In the genomic region with DNA sequence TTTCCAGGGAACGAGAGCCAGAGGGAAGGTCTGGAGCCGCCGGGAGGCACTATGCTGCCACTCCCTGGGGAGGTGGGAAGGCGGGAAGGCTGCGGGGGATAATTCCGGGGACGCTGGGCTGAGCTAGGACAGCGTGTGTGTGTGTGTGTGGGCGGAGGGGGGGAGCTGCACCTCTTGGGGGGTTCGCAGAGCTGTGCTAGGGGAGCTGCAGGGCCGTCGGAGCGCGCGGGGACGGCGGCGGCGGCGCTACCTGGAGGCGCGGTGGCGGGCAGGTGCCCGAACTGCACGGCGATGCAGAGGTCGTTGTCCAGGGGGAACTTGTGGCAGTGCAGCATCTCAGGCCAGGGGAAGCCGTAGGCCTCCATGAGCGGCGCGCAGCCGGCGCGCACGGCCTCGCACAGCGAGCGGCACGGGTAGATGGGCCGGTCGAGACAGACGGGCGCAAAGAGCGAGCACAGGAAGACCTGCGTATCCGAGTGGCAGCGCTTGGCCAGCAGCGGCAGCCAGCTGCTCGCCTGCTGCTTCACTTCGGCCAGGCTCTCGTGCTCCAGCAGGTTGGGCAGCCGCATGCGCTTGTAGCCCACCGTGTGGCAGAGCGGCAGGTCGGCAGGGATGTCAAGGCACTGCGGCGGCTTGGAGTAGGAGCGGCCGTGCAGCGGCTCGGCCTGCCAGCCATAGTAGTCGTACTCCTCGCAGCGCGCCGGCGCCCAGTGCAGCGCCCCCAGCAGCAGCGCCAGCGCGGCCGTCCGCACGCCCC, we compare ENCODE assay signal across 8 cellular contexts. TPM values are rescaled to one million over a fixed set of nuclear protein-coding genes. Genes with fewer than 3 reads are reported as not detected.
DNase-seq lines count a peak whose midpoint lies in the region; ATAC-seq and TF ChIP-seq lines count a peak whose summit lies in the region.

No MANE protein-coding gene starts in this region.

- no peak overlapping the region for H3K27ac Mint-ChIP-seq in osteocyte (ENCODE audit: unreplicated experiment)

- H3K9me3 Mint-ChIP-seq in osteocyte (ENCODE audit: unreplicated experiment): no peaks in the 10 kb centered on the region

- peak overlapping the region; percentile 69 for H3K4me3 Mint-ChIP-seq in osteocyte (ENCODE audit: unreplicated experiment)

- no peaks in the 10 kb centered on the region for H3K9me3 ChIP-seq in NT2/D1 (ENCODE audit: insufficient read depth, low read length)

- H3K9ac ChIP-seq in NT2/D1 (ENCODE audit: insufficient read length, low read depth): peak overlapping the region; percentile 80

- peak overlapping the region; percentile 68 for H3K4me3 ChIP-seq in NT2/D1 (ENCODE audit: insufficient read length, low read depth)

- H3K36me3 ChIP-seq in NT2/D1 (ENCODE audit: insufficient read depth, insufficient read length, low read length): peaks cover 2% of the 10 kb centered on the region

- peaks cover 44% of the 10 kb centered on the region for H3K27me3 ChIP-seq in NT2/D1 (ENCODE audit: insufficient read depth, insufficient read length)

- DNase-seq in NCI-H1092 treated with DMSO at 0.1 percent for 48 hours (lab: John Stamatoyannopoulos, UW) (peak; percentile 7), NCI-H1092 (lab: John Stamatoyannopoulos, UW) (no peak), NT2/D1 (ENCODE audit: low read depth, low spot score) (no peak), osteocyte (ENCODE audit: extremely low spot score, unreplicated experiment) (no peak), HuH-7.5 (ENCODE audit: low spot score) (no peak), GDM1 (lab: John Stamatoyannopoulos, UW) (no peak)
- DNase-seq in stimulated activated CD4-positive, alpha-beta T cell treated with anti-CD3 and anti-CD28 coated beads, Interleukin-4, amount 100 ng/mL, for 24 hours: no peak

- peak; percentile 12 for ATAC-seq in esophagus mucosa

- H3K36me3 Mint-ChIP-seq in osteocyte (ENCODE audit: unreplicated experiment): peaks cover 5% of the 10 kb centered on the region

- TF ChIP-seq CTCF in osteocyte (IDR thresholded peaks at IDR 0.05): no peak

- H3K4me1 Mint-ChIP-seq in osteocyte (ENCODE audit: unreplicated experiment): peaks cover 12% of the 10 kb centered on the region

- H3K4me1 ChIP-seq in NT2/D1 (ENCODE audit: insufficient read depth, insufficient read length): peaks cover 5% of the 10 kb centered on the region

- H3K27me3 Mint-ChIP-seq in osteocyte (ENCODE audit: unreplicated experiment): peaks cover 46% of the 10 kb centered on the region

RNA-seq across cellular contexts. Expression of a gene that starts 0.6 kb away (rescaled TPM):
- total RNA-seq in esophagus mucosa (not detected), osteocyte (not detected in 2 replicates)

RNA-seq across cellular contexts. Expression of a gene that starts 34.3 kb away (rescaled TPM):
- total RNA-seq in esophagus mucosa (10.7 TPM), osteocyte (22.5 and 27.0 TPM in 2 replicates)

RNA-seq across cellular contexts. Expression of a gene that starts 57.7 kb away (rescaled TPM):
- total RNA-seq in esophagus mucosa (12.1 TPM), osteocyte (107 and 111 TPM in 2 replicates)
